In genomic region chr16:23556881-23557778, GRCh38 we compare ENCODE assay signal across 8 cellular contexts. TPM values are rescaled to one million over a fixed set of nuclear protein-coding genes. Genes with fewer than 3 reads are reported as not detected.
DNase-seq lines count a peak whose midpoint lies in the region; ATAC-seq and TF ChIP-seq lines count a peak whose summit lies in the region.

Gene EARS2, minus strand, starts transcription at chr16:23557350. Its CDS starts 7 bp downstream, at chr16:23557343.
Gene UBFD1, plus strand, starts transcription at chr16:23557727. Its CDS starts 16 bp downstream, at chr16:23557743.

- H3K4me3 ChIP-seq in AG09309 (ENCODE audit: control insufficient read depth, low read depth, low read length) (peak within 1 kb of the TSS; percentile 96), WI38 (ENCODE audit: low read depth, low read length) (peak within 1 kb of the TSS; percentile 94), cardiac fibroblast (replicated peaks in 1 of 2; ENCODE audit: low read depth in 2 of 2, low read length in 2 of 2) (peak within 1 kb of the TSS; percentile 85), spleen (peak within 1 kb of the TSS; percentile 85 to 100 (median 94))

- peak; percentile 91 for ATAC-seq in GM18909 (IDR thresholded peaks at IDR 0.05; ENCODE audit: poor library complexity, unreplicated experiment)
- ATAC-seq in HG03175 (IDR thresholded peaks at IDR 0.05; ENCODE audit: unreplicated experiment) = peak; percentile 90

- peak within 1 kb of the TSS; percentile 87 to 96 (median 92) for H3K27ac Mint-ChIP-seq in immature natural killer cell

- intact Hi-C loops in spleen (cut with DNase I; ENCODE audit: low total_unique reads) = loop anchor here (5.0 to 10.0 kb wide), 2 partner anchors 35 to 52 kb away; no protein-coding TSS in a partner anchor

- peak within 1 kb of the TSS; percentile 80 to 93 (median 90) for H3K27ac ChIP-seq in spleen

- H3K4me1 Mint-ChIP-seq in immature natural killer cell = peaks cover 28 to 38% of the 10 kb centered on the region in 2 donors

- DNase-seq in AG09309 (ENCODE audit: low read depth) (peak; percentile 92), NCI-H2227 treated with DMSO at 0.1 percent for 48 hours (lab: John Stamatoyannopoulos, UW) (peak; percentile 98), cardiac fibroblast (ENCODE audit: low read depth in 2 of 2) (peak; percentile 99), immature natural killer cell (peak; percentile 97 to 99 (median 98)), spleen (peak; percentile 99)

- H3K27me3 Mint-ChIP-seq in immature natural killer cell (ENCODE audit: low read depth in 3 of 3) = peaks cover 2 to 13% (median 6%) of the 10 kb centered on the region in 3 donors

- no peaks in the 10 kb centered on the region for H3K9me3 Mint-ChIP-seq in immature natural killer cell

- H3K4me3 Mint-ChIP-seq in immature natural killer cell = peak within 1 kb of the TSS; percentile 90 to 92 (median 92)

- peaks cover 0 to under 1% (median under 1%) of the 10 kb centered on the region in 3 donors for H3K36me3 Mint-ChIP-seq in immature natural killer cell

- H3K27me3 ChIP-seq in spleen (replicated peaks in 1 of 7) = no peaks in the 10 kb centered on the region

- peaks cover 0 to 48% (median 35%) of the 10 kb centered on the region in 6 donors for H3K36me3 ChIP-seq in spleen

- 1 to 3% (median 2%) methylated on average over 20 to 65 of the region's 65 CpGs for WGBS in spleen, 5 donors

- TF ChIP-seq POLR2A in spleen (IDR thresholded peaks at IDR 0.05) = no peak

- peaks cover 20 to 59% (median 41%) of the 10 kb centered on the region in 6 donors for H3K4me1 ChIP-seq in spleen

- TF ChIP-seq CTCF in AG09309 (IDR thresholded peaks at IDR 0.05; ENCODE audit: control insufficient read depth, insufficient read depth, low read depth, low read length, missing control alignments) = peak; percentile 91
- peak; percentile 79 for TF ChIP-seq CTCF in WI38 (IDR thresholded peaks at IDR 0.05; ENCODE audit: low read depth, low read length)
- peak; percentile 95 for TF ChIP-seq CTCF in cardiac fibroblast (IDR thresholded peaks at IDR 0.05; ENCODE audit: low read depth, low read length)
- peak; percentile 97 to 100 (median 99) for TF ChIP-seq CTCF in spleen (IDR thresholded peaks at IDR 0.05 in 8 of 11, conservative IDR thresholded peaks at IDR 0.05 in 3 of 11)

- H3K9me3 ChIP-seq in spleen = no peaks in the 10 kb centered on the region

RNA-seq across cellular contexts. Expression of gene EARS2, which starts in this region (rescaled TPM):
- polyA plus RNA-seq in immature natural killer cell (10 to 100 TPM in 1 of 3 donors, 1 to 10 TPM in 2; 6.3 to 14.1 (median 9.5) TPM), spleen (10 to 100 TPM in 1 of 3 donors, 1 to 10 TPM in 2; 9.8 to 10.0 (median 9.9) TPM)
- total RNA-seq in spleen = 10 to 100 TPM; 10.7 to 21.8 (median 19.3) TPM

RNA-seq across cellular contexts. Expression of gene UBFD1, which starts in this region (rescaled TPM):
- polyA plus RNA-seq in immature natural killer cell = 10 to 100 TPM; 13.1 to 18.8 (median 14.2) TPM
- 10 to 100 TPM; 39.0 to 63.7 (median 43.4) TPM for total RNA-seq in spleen
- polyA plus RNA-seq in spleen = 1 to 10 TPM; 4.2 to 9.1 (median 6.5) TPM

Comparison
In these comparisons a context has a peak if more than half of its experiments do, and no peak if none do; other contexts are left out.
1. Peak in every context shown above with its lines: DNase-seq, ATAC-seq, H3K4me3 ChIP-seq and H3K27ac ChIP-seq.